8 cellular contexts compared by ENCODE assay signal in genomic region chr1:65069186-65069585, GRCh38.
A peak's percentile ranks its signal among the peaks of the same experiment; 100 is the strongest.
DNase-seq lines count a peak whose midpoint lies in the region; ATAC-seq and TF ChIP-seq lines count a peak whose summit lies in the region.

No MANE protein-coding gene starts in this region.

- 88% methylated on average over 4 of the region's 4 CpGs for WGBS in hepatocyte (ENCODE audit: low lambda C conversion rate, missing lambda C conversion rate)

- H3K4me3 ChIP-seq in HL-60 (replicated peaks; ENCODE audit: insufficient read depth, low read length) (peak overlapping the region; percentile 79), hepatocyte (no peak overlapping the region)

- DNase-seq in HL-60 (ENCODE audit: low read depth in 1 of 2, low spot score in 1 of 2) = peak in 1 of 2 experiments; percentile 25
- DNase-seq in activated T-cell treated with anti-CD3 and anti-CD28 coated beads for 1 hour (ENCODE audit: low read depth) = peak; percentile 47
- no peak for DNase-seq in hepatocyte (ENCODE audit: low spot score)
- DNase-seq in stimulated activated CD4-positive, alpha-beta T cell treated with anti-CD3 and anti-CD28 coated beads, Interleukin-4, amount 100 ng/mL, for 4 hours = peak; percentile 45 to 49
- DNase-seq in GM20000 (ENCODE audit: low spot score) = no peak
- DNase-seq in GM13976 (ENCODE audit: low spot score) = no peak

- peak overlapping the region; percentile 70 for H2AFZ ChIP-seq in hepatocyte

- TF ChIP-seq CTCF in HL-60 (IDR thresholded peaks at IDR 0.05; ENCODE audit: insufficient read depth, low read length) (no peak), hepatocyte (IDR thresholded peaks at IDR 0.05; ENCODE audit: poor library complexity) (no peak), GM20000 (IDR thresholded peaks at IDR 0.05; ENCODE audit: extremely low read depth, missing control alignments) (no peak), GM13976 (IDR thresholded peaks at IDR 0.05; ENCODE audit: borderline replicate concordance, control extremely low read depth, extremely low read depth, insufficient read depth, missing control alignments) (no peak)

- H4K20me1 ChIP-seq in hepatocyte (ENCODE audit: insufficient read depth, poor library complexity, severe bottlenecking) = no peaks in the 10 kb centered on the region

- in situ Hi-C loops in GM13976 (cut with MboI; ENCODE audit: low sequenced_read_pairs, unreplicated experiment) = loop anchor here (25.0 kb wide), 1 partner anchor 618 kb away; no protein-coding TSS in a partner anchor

- peak overlapping the region; percentile 89 for H3K4me2 ChIP-seq in hepatocyte

- no peaks in the 10 kb centered on the region for H3K36me3 ChIP-seq in hepatocyte (replicated peaks; ENCODE audit: insufficient read depth, low read depth)

- H3K27ac ChIP-seq in HL-60 (replicated peaks) = peak overlapping the region; percentile 97
- H3K27ac ChIP-seq in hepatocyte = no peak overlapping the region

- no peaks in the 10 kb centered on the region for H3K9me3 ChIP-seq in hepatocyte (ENCODE audit: low read depth)

- H3K79me2 ChIP-seq in hepatocyte = peaks cover 4% of the 10 kb centered on the region

- H3K27me3 ChIP-seq in HL-60 (ENCODE audit: insufficient read depth, poor library complexity, severe bottlenecking) (no peaks in the 10 kb centered on the region), hepatocyte (peaks cover 13% of the 10 kb centered on the region)

- peaks cover 9% of the 10 kb centered on the region for H3K4me1 ChIP-seq in hepatocyte (ENCODE audit: insufficient read depth)

- H3K9me2 ChIP-seq in hepatocyte (replicated peaks; ENCODE audit: insufficient read depth) = no peaks in the 10 kb centered on the region

- ATAC-seq in GM21447 (IDR thresholded peaks at IDR 0.05; ENCODE audit: unreplicated experiment) (no peak), HG02759 (IDR thresholded peaks at IDR 0.05; ENCODE audit: unreplicated experiment) (no peak)

Comparison
In these comparisons a context has a peak if more than half of its experiments do, and no peak if none do; other contexts are left out.
1. DNase-seq: peak in activated T-cell treated with anti-CD3 and anti-CD28 coated beads for 1 hour (single experiment) and stimulated activated CD4-positive, alpha-beta T cell treated with anti-CD3 and anti-CD28 coated beads, Interleukin-4, amount 100 ng/mL, for 4 hours (2 of 2); none in hepatocyte (single experiment), GM20000 (single experiment) and GM13976 (single experiment).